7 cellular contexts compared by ENCODE assay signal in the genomic region with DNA sequence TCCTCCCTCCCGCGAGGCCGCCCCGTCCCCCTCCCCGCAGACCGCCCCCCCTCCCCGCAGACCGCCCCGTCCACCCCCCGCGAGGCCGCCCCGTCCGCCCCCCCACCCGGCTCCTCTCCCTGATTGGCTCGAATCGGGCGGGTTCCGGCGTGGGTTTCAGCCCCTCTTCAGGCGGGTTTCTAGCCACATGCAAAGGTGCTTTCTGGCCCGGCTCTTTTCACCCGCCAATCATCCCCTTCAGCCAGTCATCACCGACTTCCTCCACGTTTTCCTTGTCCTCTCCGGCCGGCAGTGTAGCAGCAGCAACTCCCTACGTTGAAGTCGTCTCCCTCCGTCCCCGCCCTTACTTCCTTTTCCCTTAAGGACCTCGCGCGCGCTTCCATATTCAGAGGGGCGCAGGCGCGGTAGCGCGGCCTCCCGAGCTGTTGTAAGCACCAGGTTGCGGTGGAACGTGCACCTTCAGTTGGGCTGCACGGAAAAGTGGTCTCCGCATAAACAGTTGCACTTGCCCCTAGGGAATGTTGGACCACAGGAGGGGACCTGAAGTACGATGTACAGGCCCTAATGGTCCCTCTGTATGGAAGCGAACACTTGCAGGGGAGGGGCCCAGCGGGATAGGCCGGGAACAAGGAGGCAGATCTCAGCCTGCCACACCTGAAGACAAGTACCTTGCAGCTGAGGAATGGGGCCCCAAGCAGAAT. TPM values are rescaled to one million over a fixed set of nuclear protein-coding genes. Genes with fewer than 3 reads are reported as not detected.
DNase-seq lines count a peak whose midpoint lies in the region; ATAC-seq and TF ChIP-seq lines count a peak whose summit lies in the region.

No MANE protein-coding gene starts in this region.

- H3K4me1 ChIP-seq in hepatocyte (ENCODE audit: insufficient read depth), result peaks cover 13% of the 10 kb centered on the region

- peak overlapping the region; percentile 96 for H3K27ac ChIP-seq in hepatocyte

- no peaks in the 10 kb centered on the region for H3K9me2 ChIP-seq in hepatocyte (replicated peaks; ENCODE audit: insufficient read depth)

- H3K27me3 ChIP-seq in hepatocyte, result no peaks in the 10 kb centered on the region

- no peaks in the 10 kb centered on the region for H3K36me3 ChIP-seq in hepatocyte (replicated peaks; ENCODE audit: insufficient read depth, low read depth)

- 2% methylated on average over 29 of the region's 49 CpGs for WGBS in hepatocyte (ENCODE audit: low lambda C conversion rate, missing lambda C conversion rate)

- H4K20me1 ChIP-seq in hepatocyte (ENCODE audit: insufficient read depth, poor library complexity, severe bottlenecking), result no peaks in the 10 kb centered on the region

- no peak for TF ChIP-seq CTCF in hepatocyte (IDR thresholded peaks at IDR 0.05; ENCODE audit: poor library complexity)

- peak overlapping the region; percentile 97 for H3K4me2 ChIP-seq in hepatocyte

- H3K9me3 ChIP-seq in hepatocyte (ENCODE audit: low read depth), result no peaks in the 10 kb centered on the region

- H3K79me2 ChIP-seq in hepatocyte, result peaks cover 12% of the 10 kb centered on the region

- peak overlapping the region; percentile 81 for H2AFZ ChIP-seq in hepatocyte

- ATAC-seq in GM18508 (IDR thresholded peaks at IDR 0.05; ENCODE audit: insufficient read depth, unreplicated experiment), result peak; percentile 72
- peak; percentile 89 for ATAC-seq in HG02981 (IDR thresholded peaks at IDR 0.05; ENCODE audit: unreplicated experiment)

- DNase-seq in NCI-H2029 (lab: John Stamatoyannopoulos, UW) (peak; percentile 89), T-helper 9 cell (peak; percentile 75), astrocyte of the hippocampus (ENCODE audit: low read depth, low spot score) (peak; percentile 98), hepatocyte (ENCODE audit: low spot score) (peak; percentile 97), renal cortical epithelial cell (ENCODE audit: low read depth) (peak; percentile 98)

- peak overlapping the region; percentile 97 for H3K4me3 ChIP-seq in hepatocyte

RNA-seq across cellular contexts. Expression of a gene that starts 44.6 kb away (rescaled TPM):
- 0.28 and 1.00 TPM in 2 replicates for total RNA-seq in hepatocyte
- 0.26 TPM in 1 of 2 replicates, not detected in the other for polyA plus RNA-seq in hepatocyte
- total RNA-seq in renal cortical epithelial cell, result 0.20 TPM in 1 of 2 replicates, not detected in the other

RNA-seq across cellular contexts. Expression of a gene that starts 49.4 kb away (rescaled TPM):
- 19.5 and 29.5 TPM in 2 replicates for total RNA-seq in hepatocyte
- 24.4 and 31.9 TPM in 2 replicates for polyA plus RNA-seq in hepatocyte
- 79.0 and 84.5 TPM in 2 replicates for total RNA-seq in renal cortical epithelial cell

Comparison
In these comparisons a context has a peak if more than half of its experiments do, and no peak if none do; other contexts are left out.
1. Peak in every context shown above with its lines: DNase-seq, ATAC-seq, H3K4me3 ChIP-seq and H3K27ac ChIP-seq.